8 cellular contexts compared by ENCODE assay signal in the genomic region with DNA sequence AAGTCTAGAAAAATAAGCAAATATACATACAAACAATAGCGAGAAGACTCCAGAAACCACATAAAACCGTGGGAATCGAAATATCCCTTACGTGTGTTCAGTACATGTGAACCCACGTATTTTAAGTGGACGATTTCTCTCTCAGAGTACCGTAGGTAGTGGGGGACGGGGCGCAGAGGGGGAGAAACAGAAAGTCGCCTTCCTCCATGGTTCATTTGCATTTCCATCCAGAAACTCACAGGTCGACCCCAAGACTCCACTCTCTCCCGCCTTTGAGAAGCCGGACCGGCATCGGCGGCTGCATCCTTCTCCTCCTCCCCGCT. TPM values are rescaled to one million over a fixed set of nuclear protein-coding genes. Genes with fewer than 3 reads are reported as not detected.
A peak's percentile ranks its signal among the peaks of the same experiment; 100 is the strongest.
DNase-seq lines count a peak whose midpoint lies in the region; ATAC-seq, FAIRE-seq and TF ChIP-seq lines count a peak whose summit lies in the region.

No MANE protein-coding gene starts in this region.

- no peak overlapping the region for H3K27ac ChIP-seq in OCI-LY7 (ENCODE audit: low read depth, low read length, poor library complexity, severe bottlenecking)
- peak overlapping the region in 2 of 4 donors; percentile 59 to 64 for H3K27ac ChIP-seq in pancreas

- no peak for ATAC-seq in pancreas
- ATAC-seq in HG03159 (IDR thresholded peaks at IDR 0.05; ENCODE audit: unreplicated experiment), result no peak

- no peaks in the 10 kb centered on the region for H4K20me1 ChIP-seq in OCI-LY7 (ENCODE audit: insufficient read depth, low read length)

- DNase-seq in Calu3 (no peak), OCI-LY7 (ENCODE audit: low spot score) (no peak), epithelial cell of esophagus (ENCODE audit: low read depth) (no peak), pancreas (no peak), erythroblast (lab: John Stamatoyannopoulos, UW) (no peak), RCC 7860 (ENCODE audit: low spot score) (no peak), occipital lobe (lab: John Stamatoyannopoulos, UW) (no peak)

- peak overlapping the region; percentile 10 for H3K27ac Mint-ChIP-seq in Calu3 (ENCODE audit: unreplicated experiment)

- CTCF ChIA-PET in Calu3 (lab: Charles Lee), result no interaction called here
- CTCF ChIA-PET in OCI-LY7 (lab: Charles Lee; ENCODE audit: unreplicated experiment), result no interaction called here

- H2AFZ ChIP-seq in OCI-LY7 (ENCODE audit: low read length), result peak overlapping the region; percentile 38; the same call in 1 of the 2 replicates

- H3K27me3 ChIP-seq in pancreas, result no peaks in the 10 kb centered on the region

- no peak for FAIRE-seq in pancreas (lab: Jason Lieb, UNC)
- FAIRE-seq in RCC 7860 (lab: Jason Lieb, UNC), result no peak

- TF ChIP-seq CTCF in Calu3 (IDR thresholded peaks at IDR 0.05; ENCODE audit: unreplicated experiment), result no peak
- TF ChIP-seq CTCF in OCI-LY7 (conservative IDR thresholded peaks at IDR 0.05; ENCODE audit: low read length), result no peak
- no peak for TF ChIP-seq CTCF in epithelial cell of esophagus (IDR thresholded peaks at IDR 0.05; ENCODE audit: insufficient read depth, low read depth, low read length, missing control alignments)
- no peak for TF ChIP-seq CTCF in pancreas (IDR thresholded peaks at IDR 0.05)

- peaks cover 16% of the 10 kb centered on the region for H3K36me3 Mint-ChIP-seq in Calu3 (ENCODE audit: insufficient read depth, unreplicated experiment)

- H3K4me3 Mint-ChIP-seq in Calu3 (ENCODE audit: low read depth, unreplicated experiment), result peak overlapping the region; percentile 87

- no peaks in the 10 kb centered on the region for H3K79me2 ChIP-seq in OCI-LY7 (ENCODE audit: insufficient read depth, low read depth, low read length)

- H3K4me3 ChIP-seq in OCI-LY7 (ENCODE audit: low read depth, low read length, poor library complexity, severe bottlenecking) (peak overlapping the region; percentile 48), epithelial cell of esophagus (ENCODE audit: low read length) (peak overlapping the region; percentile 20), pancreas (peak overlapping the region; percentile 7 to 78 (median 44))

- H3K36me3 ChIP-seq in OCI-LY7 (ENCODE audit: insufficient read depth, low read length) (no peaks in the 10 kb centered on the region), pancreas (no peaks in the 10 kb centered on the region)

- BruUV-seq in Calu3 (replicated peaks; lab: Mats Ljungman, UMichigan) (no TSS peak), OCI-LY7 (replicated peaks; lab: Mats Ljungman, UMichigan) (no TSS peak)

- no peaks in the 10 kb centered on the region for H3K9me3 Mint-ChIP-seq in Calu3 (ENCODE audit: low read depth, unreplicated experiment)

- TF ChIP-seq POLR2A in erythroblast (IDR thresholded peaks at IDR 0.05; ENCODE audit: low read length), result no peak

- H3K4me1 ChIP-seq in OCI-LY7 (ENCODE audit: insufficient read depth, low read length, poor library complexity, severe bottlenecking), result no peaks in the 10 kb centered on the region
- peaks cover 0 to 11% (median 11%) of the 10 kb centered on the region in 3 donors for H3K4me1 ChIP-seq in pancreas

- peaks cover 7% of the 10 kb centered on the region for H3K4me1 Mint-ChIP-seq in Calu3 (ENCODE audit: low read depth, unreplicated experiment)

- H3K4me2 ChIP-seq in OCI-LY7 (ENCODE audit: low read length), result peak overlapping the region; percentile 53

- H3K9me3 ChIP-seq in OCI-LY7 (ENCODE audit: low read length), result no peaks in the 10 kb centered on the region
- H3K9me3 ChIP-seq in pancreas, result no peaks in the 10 kb centered on the region

- 3 to 6% methylated on average over 17 of the region's 17 CpGs for WGBS in pancreas, 2 donors

- POLR2A ChIA-PET in OCI-LY7 (lab: Charles Lee), result interaction anchor here (0.9 kb wide), 1 partner anchor 460 kb away, joined by 3 read pairs; no protein-coding TSS in a partner anchor

- H3K27me3 Mint-ChIP-seq in Calu3 (ENCODE audit: unreplicated experiment), result peaks cover 7% of the 10 kb centered on the region

- intact Hi-C loops in Calu3 (cut with micrococcal nuclease; ENCODE audit: unreplicated experiment), result no loop called here
- intact Hi-C loops in OCI-LY7 (cut with micrococcal nuclease; ENCODE audit: unreplicated experiment), result no loop called here
- intact Hi-C loops in pancreas (cut with DNase I), result no loop called here

- H3K9me2 ChIP-seq in OCI-LY7 (ENCODE audit: insufficient read depth, low read length), result no peaks in the 10 kb centered on the region

RNA-seq across cellular contexts. Expression of gene ENPP1, which starts 0.5 kb away (rescaled TPM):
- total RNA-seq in Calu3 (2022) (7.6 and 7.7 TPM in 2 replicates), OCI-LY7 (2022) (0.34 and 0.39 TPM in 2 replicates), pancreas (10 to 100 TPM; 16.5 to 46.6 (median 23.0) TPM), occipital lobe (0.47 TPM)
- not detected in 2 replicates for total RNA-seq in OCI-LY7 (2014; rRNA removed; shearing (Covaris generic))
- 1 to 10 TPM; 4.8 to 5.6 TPM for polyA plus RNA-seq in pancreas
